11 cellular contexts compared by ENCODE assay signal in the genomic region with DNA sequence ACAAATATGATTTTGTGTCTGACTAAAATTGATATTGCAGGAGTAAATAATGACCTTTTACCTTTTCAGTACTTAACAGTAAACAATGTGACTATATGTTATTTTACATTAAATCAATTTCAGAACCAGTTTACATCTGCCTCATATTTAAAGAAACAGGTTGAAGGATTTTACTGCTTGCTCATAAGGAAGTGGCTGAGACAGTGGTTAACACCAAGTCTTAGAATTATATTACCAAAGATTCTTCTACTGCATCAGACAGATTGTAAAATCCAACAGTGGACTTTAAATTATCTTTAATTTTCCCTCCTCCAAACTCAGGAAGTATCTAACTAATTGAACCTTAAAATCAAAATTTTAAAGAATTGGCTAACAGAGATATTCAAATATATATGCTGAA.
"Had no signal": no experiment of that assay in that cellular context is flagged by ENCODE, and none has a peak within 500 bp of the region (broad histone marks: within the 10 kb centered on the region; RNA-seq: fewer than 3 reads in every experiment).

No MANE protein-coding gene starts in this region.

- H3K9me3 Mint-ChIP-seq: GM23338, H9, HFFc6 had no signal

- H3K9ac ChIP-seq: GM23248 had no signal

- H3K9me3 ChIP-seq: HAP-1 had no signal

- ATAC-seq: GM23338, HCT116 had no signal

- H3K4me1 Mint-ChIP-seq: GM23338, H9 had no signal

- H3K4me2 ChIP-seq: GM23338 had no signal

- H3K4me1 ChIP-seq: HAP-1 had no signal

- H2AFZ ChIP-seq: GM23248, GM23338 had no signal

- H3K27ac Mint-ChIP-seq: GM23338, H9, HFFc6 had no signal

- H3K4me3 Mint-ChIP-seq: GM23338, H9, HFFc6 had no signal

- H3K27ac ChIP-seq: GM23248 had no signal

- FAIRE-seq: H1, H54 had no signal

- DNase-seq: GM23248, GOT3, H7, H9, HCEC 1CT, HFFc6 had no signal

- H3K36me3 ChIP-seq: HAP-1 had no signal

- H3K4me3 ChIP-seq: GM23248, GM23338, HAP-1 had no signal
